In genomic region chr22:34410111-34410510, GRCh38 we compare ENCODE assay signal across 10 cellular contexts.
"Had no signal": no experiment of that assay in that cellular context is flagged by ENCODE, and none has a peak within 500 bp of the region (broad histone marks: within the 10 kb centered on the region; RNA-seq: fewer than 3 reads in every experiment).

No MANE protein-coding gene starts in this region.

- H3K27ac ChIP-seq: GM23248 had no signal

- H3K4me3 ChIP-seq: GM23248, GM23338, HAP-1 had no signal

- H3K9me3 ChIP-seq: HAP-1 had no signal

- H3K9ac ChIP-seq: GM23248 had no signal

- H2AFZ ChIP-seq: GM23248, GM23338 had no signal

- ATAC-seq: GM23338, HCT116 had no signal

- DNase-seq: GM23248, GOT3, H7, H9, HCEC 1CT, HFFc6 had no signal

- H3K36me3 ChIP-seq: HAP-1 had no signal

- H3K4me1 ChIP-seq: HAP-1 had no signal

- H3K4me2 ChIP-seq: GM23338 had no signal

- FAIRE-seq: H54 had no signal
